Comparison of ENCODE assay signal across 1 cellular context in genomic region chr12:53268009-53268636, GRCh38.
TF ChIP-seq lines count a peak whose summit lies in the region.

ESPL1 (plus strand) TSS chr12:53268299; CDS start chr12:53268767, 468 bp downstream.

TF ChIP-seq in HepG2, 621 proteins besides CTCF, POLR2A, EP300 and RAD21 (continued from another document and continues in another):
- TF ChIP-seq, protein P1, sequence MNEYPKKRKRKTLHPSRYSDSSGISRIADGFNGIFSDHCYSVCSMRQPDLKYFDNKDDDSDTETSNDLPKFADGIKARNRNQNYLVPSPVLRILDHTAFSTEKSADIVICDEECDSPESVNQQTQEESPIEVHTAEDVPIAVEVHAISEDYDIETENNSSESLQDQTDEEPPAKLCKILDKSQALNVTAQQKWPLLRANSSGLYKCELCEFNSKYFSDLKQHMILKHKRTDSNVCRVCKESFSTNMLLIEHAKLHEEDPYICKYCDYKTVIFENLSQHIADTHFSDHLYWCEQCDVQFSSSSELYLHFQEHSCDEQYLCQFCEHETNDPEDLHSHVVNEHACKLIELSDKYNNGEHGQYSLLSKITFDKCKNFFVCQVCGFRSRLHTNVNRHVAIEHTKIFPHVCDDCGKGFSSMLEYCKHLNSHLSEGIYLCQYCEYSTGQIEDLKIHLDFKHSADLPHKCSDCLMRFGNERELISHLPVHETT (CRISPR knock-in tag; conservative IDR thresholded peaks at IDR 0.05): 0 out of 2 replicates have a peak, but pooled peaks have one; percentile 22
- peak; percentile 57; the same call in 1 of the 2 replicates for TF ChIP-seq MYC (CRISPR knock-in tag; IDR thresholded peaks at IDR 0.05; ENCODE audit: borderline replicate concordance)
- no peak for TF ChIP-seq ZNF441 (CRISPR knock-in tag; IDR thresholded peaks at IDR 0.05; ENCODE audit: borderline replicate concordance)
- TF ChIP-seq GABPB1 (CRISPR knock-in tag; IDR thresholded peaks at IDR 0.05): peak; percentile 89
- TF ChIP-seq, protein P2, sequence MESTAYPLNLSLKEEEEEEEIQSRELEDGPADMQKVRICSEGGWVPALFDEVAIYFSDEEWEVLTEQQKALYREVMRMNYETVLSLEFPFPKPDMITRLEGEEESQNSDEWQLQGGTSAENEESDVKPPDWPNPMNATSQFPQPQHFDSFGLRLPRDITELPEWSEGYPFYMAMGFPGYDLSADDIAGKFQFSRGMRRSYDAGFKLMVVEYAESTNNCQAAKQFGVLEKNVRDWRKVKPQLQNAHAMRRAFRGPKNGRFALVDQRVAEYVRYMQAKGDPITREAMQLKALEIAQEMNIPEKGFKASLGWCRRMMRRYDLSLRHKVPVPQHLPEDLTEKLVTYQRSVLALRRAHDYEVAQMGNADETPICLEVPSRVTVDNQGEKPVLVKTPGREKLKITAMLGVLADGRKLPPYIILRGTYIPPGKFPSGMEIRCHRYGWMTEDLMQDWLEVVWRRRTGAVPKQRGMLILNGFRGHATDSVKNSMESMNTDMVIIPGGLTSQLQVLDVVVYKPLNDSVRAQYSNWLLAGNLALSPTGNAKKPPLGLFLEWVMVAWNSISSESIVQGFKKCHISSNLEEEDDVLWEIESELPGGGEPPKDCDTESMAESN (CRISPR knock-in tag; conservative IDR thresholded peaks at IDR 0.05): 0 out of 2 replicates have a peak, but pooled peaks have one; percentile 59
- peak; percentile 43; the same call in 1 of the 2 replicates for TF ChIP-seq POLR2AphosphoS5 (IDR thresholded peaks at IDR 0.05; ENCODE audit: low read depth, low read length)
- peak; percentile 58; the same call in 1 of the 2 replicates for TF ChIP-seq KDM5A (IDR thresholded peaks at IDR 0.05; ENCODE audit: borderline replicate concordance, low read length)
- TF ChIP-seq, protein P3, sequence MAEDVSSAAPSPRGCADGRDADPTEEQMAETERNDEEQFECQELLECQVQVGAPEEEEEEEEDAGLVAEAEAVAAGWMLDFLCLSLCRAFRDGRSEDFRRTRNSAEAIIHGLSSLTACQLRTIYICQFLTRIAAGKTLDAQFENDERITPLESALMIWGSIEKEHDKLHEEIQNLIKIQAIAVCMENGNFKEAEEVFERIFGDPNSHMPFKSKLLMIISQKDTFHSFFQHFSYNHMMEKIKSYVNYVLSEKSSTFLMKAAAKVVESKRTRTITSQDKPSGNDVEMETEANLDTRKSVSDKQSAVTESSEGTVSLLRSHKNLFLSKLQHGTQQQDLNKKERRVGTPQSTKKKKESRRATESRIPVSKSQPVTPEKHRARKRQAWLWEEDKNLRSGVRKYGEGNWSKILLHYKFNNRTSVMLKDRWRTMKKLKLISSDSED (CRISPR knock-in tag; IDR thresholded peaks at IDR 0.05): no peak
- TF ChIP-seq ZNF253 (CRISPR knock-in tag; IDR thresholded peaks at IDR 0.05; ENCODE audit: borderline replicate concordance): no peak
- peak; percentile 63; the same call in 1 of the 2 replicates for TF ChIP-seq CBFB (CRISPR knock-in tag; IDR thresholded peaks at IDR 0.05)
- no peak for TF ChIP-seq NONO (IDR thresholded peaks at IDR 0.05)
- peak; percentile 40; the same call in 1 of the 2 replicates for TF ChIP-seq NONO (CRISPR knock-in tag; conservative IDR thresholded peaks at IDR 0.05)
- TF ChIP-seq ZNF574 (CRISPR knock-in tag; IDR thresholded peaks at IDR 0.05): peak; percentile 93
- peak; percentile 53; the same call in 1 of the 2 replicates for TF ChIP-seq ZNF335 (CRISPR knock-in tag; IDR thresholded peaks at IDR 0.05)
- TF ChIP-seq RARA (CRISPR knock-in tag; IDR thresholded peaks at IDR 0.05): 0 out of 2 replicates have a peak, but pooled peaks have one; percentile 9
- TF ChIP-seq, protein P4, sequence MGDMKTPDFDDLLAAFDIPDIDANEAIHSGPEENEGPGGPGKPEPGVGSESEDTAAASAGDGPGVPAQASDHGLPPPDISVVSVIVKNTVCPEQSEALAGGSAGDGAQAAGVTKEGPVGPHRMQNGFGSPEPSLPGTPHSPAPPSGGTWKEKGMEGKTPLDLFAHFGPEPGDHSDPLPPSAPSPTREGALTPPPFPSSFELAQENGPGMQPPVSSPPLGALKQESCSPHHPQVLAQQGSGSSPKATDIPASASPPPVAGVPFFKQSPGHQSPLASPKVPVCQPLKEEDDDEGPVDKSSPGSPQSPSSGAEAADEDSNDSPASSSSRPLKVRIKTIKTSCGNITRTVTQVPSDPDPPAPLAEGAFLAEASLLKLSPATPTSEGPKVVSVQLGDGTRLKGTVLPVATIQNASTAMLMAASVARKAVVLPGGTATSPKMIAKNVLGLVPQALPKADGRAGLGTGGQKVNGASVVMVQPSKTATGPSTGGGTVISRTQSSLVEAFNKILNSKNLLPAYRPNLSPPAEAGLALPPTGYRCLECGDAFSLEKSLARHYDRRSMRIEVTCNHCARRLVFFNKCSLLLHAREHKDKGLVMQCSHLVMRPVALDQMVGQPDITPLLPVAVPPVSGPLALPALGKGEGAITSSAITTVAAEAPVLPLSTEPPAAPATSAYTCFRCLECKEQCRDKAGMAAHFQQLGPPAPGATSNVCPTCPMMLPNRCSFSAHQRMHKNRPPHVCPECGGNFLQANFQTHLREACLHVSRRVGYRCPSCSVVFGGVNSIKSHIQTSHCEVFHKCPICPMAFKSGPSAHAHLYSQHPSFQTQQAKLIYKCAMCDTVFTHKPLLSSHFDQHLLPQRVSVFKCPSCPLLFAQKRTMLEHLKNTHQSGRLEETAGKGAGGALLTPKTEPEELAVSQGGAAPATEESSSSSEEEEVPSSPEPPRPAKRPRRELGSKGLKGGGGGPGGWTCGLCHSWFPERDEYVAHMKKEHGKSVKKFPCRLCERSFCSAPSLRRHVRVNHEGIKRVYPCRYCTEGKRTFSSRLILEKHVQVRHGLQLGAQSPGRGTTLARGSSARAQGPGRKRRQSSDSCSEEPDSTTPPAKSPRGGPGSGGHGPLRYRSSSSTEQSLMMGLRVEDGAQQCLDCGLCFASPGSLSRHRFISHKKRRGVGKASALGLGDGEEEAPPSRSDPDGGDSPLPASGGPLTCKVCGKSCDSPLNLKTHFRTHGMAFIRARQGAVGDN (CRISPR knock-in tag; IDR thresholded peaks at IDR 0.05): peak; percentile 74
- no peak for TF ChIP-seq ZNF282 (IDR thresholded peaks at IDR 0.05; ENCODE audit: partially characterized antibody)
- TF ChIP-seq MIER3 (CRISPR knock-in tag; IDR thresholded peaks at IDR 0.05; ENCODE audit: borderline replicate concordance): 0 out of 2 replicates have a peak, but pooled peaks have one; percentile 51
- peak; percentile 55 for TF ChIP-seq POLR2G (IDR thresholded peaks at IDR 0.05; ENCODE audit: low read depth, low read length)
- peak; percentile 62; the same call in 1 of the 2 replicates for TF ChIP-seq MTA1 (CRISPR knock-in tag; IDR thresholded peaks at IDR 0.05; ENCODE audit: borderline replicate concordance)
- 0 out of 2 replicates have a peak, but pooled peaks have one; percentile 31 for TF ChIP-seq ZNF552 (CRISPR knock-in tag; IDR thresholded peaks at IDR 0.05; ENCODE audit: borderline replicate concordance)
- TF ChIP-seq SMAD1 (CRISPR knock-in tag; IDR thresholded peaks at IDR 0.05; ENCODE audit: borderline replicate concordance, low read depth): no peak
- peak; percentile 87 for TF ChIP-seq SAP130 (CRISPR knock-in tag; IDR thresholded peaks at IDR 0.05; ENCODE audit: low read depth)
- TF ChIP-seq ATF1 (CRISPR knock-in tag; IDR thresholded peaks at IDR 0.05): peak; percentile 79
- TF ChIP-seq STAG1 (CRISPR knock-in tag; IDR thresholded peaks at IDR 0.05): peak; percentile 60
- TF ChIP-seq, protein P5, sequence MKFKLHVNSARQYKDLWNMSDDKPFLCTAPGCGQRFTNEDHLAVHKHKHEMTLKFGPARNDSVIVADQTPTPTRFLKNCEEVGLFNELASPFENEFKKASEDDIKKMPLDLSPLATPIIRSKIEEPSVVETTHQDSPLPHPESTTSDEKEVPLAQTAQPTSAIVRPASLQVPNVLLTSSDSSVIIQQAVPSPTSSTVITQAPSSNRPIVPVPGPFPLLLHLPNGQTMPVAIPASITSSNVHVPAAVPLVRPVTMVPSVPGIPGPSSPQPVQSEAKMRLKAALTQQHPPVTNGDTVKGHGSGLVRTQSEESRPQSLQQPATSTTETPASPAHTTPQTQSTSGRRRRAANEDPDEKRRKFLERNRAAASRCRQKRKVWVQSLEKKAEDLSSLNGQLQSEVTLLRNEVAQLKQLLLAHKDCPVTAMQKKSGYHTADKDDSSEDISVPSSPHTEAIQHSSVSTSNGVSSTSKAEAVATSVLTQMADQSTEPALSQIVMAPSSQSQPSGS (CRISPR knock-in tag; IDR thresholded peaks at IDR 0.05): peak; percentile 42; the same call in 1 of the 2 replicates
- TF ChIP-seq ELF1 (CRISPR knock-in tag; IDR thresholded peaks at IDR 0.05): peak; percentile 43
- peak; percentile 91 for TF ChIP-seq MYPOP (CRISPR knock-in tag; IDR thresholded peaks at IDR 0.05)
- TF ChIP-seq CBX5 (CRISPR knock-in tag; IDR thresholded peaks at IDR 0.05; ENCODE audit: borderline replicate concordance): peak; percentile 18; the same call in 1 of the 2 replicates
- TF ChIP-seq ZNF20 (CRISPR knock-in tag; IDR thresholded peaks at IDR 0.05): no peak
- TF ChIP-seq, protein P6, sequence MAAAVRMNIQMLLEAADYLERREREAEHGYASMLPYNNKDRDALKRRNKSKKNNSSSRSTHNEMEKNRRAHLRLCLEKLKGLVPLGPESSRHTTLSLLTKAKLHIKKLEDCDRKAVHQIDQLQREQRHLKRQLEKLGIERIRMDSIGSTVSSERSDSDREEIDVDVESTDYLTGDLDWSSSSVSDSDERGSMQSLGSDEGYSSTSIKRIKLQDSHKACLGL (CRISPR knock-in tag; IDR thresholded peaks at IDR 0.05): peak; percentile 71; the same call in 1 of the 2 replicates
- TF ChIP-seq SMC3 (IDR thresholded peaks at IDR 0.05; ENCODE audit: low read length): peak; percentile 18; the same call in 1 of the 2 replicates
- TF ChIP-seq, protein P7, sequence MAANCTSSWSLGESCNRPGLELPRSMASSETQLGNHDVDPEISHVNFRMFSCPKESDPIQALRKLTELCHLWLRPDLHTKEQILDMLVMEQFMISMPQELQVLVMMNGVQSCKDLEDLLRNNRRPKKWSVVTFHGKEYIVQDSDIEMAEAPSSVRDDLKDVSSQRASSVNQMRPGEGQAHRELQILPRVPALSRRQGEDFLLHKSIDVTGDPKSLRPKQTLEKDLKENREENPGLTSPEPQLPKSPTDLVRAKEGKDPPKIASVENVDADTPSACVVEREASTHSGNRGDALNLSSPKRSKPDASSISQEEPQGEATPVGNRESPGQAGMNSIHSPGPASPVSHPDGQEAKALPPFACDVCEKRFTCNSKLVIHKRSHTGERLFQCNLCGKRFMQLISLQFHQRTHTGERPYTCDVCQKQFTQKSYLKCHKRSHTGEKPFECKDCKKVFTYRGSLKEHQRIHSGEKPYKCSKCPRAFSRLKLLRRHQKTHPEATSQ (CRISPR knock-in tag; IDR thresholded peaks at IDR 0.05; ENCODE audit: borderline replicate concordance): peak; percentile 77; the same call in 1 of the 2 replicates
- TF ChIP-seq, protein P8, sequence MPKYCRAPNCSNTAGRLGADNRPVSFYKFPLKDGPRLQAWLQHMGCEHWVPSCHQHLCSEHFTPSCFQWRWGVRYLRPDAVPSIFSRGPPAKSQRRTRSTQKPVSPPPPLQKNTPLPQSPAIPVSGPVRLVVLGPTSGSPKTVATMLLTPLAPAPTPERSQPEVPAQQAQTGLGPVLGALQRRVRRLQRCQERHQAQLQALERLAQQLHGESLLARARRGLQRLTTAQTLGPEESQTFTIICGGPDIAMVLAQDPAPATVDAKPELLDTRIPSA (CRISPR knock-in tag; IDR thresholded peaks at IDR 0.05; ENCODE audit: borderline replicate concordance): peak; percentile 29; the same call in 1 of the 2 replicates
- no peak for TF ChIP-seq ZNF678 (CRISPR knock-in tag; IDR thresholded peaks at IDR 0.05)
- no peak; the same call in 1 of the 2 replicates for TF ChIP-seq SP2 (CRISPR knock-in tag; IDR thresholded peaks at IDR 0.05)
- TF ChIP-seq ETV6 (CRISPR knock-in tag; conservative IDR thresholded peaks at IDR 0.05): peak; percentile 74; the same call in 1 of the 2 replicates
- TF ChIP-seq ZNF160 (CRISPR knock-in tag; IDR thresholded peaks at IDR 0.05): 0 out of 2 replicates have a peak, but pooled peaks have one; percentile 63
- peak; percentile 85; the same call in 1 of the 2 replicates for TF ChIP-seq KAT7 (CRISPR knock-in tag; IDR thresholded peaks at IDR 0.05; ENCODE audit: borderline replicate concordance)
- peak; percentile 98 for TF ChIP-seq NFYB (CRISPR knock-in tag; IDR thresholded peaks at IDR 0.05)
- peak; percentile 73 for TF ChIP-seq RBFOX2 (IDR thresholded peaks at IDR 0.05; ENCODE audit: low read depth, low read length)
- TF ChIP-seq CHCHD3 (CRISPR knock-in tag; IDR thresholded peaks at IDR 0.05): peak; percentile 51; the same call in 1 of the 2 replicates
- TF ChIP-seq, protein P9, sequence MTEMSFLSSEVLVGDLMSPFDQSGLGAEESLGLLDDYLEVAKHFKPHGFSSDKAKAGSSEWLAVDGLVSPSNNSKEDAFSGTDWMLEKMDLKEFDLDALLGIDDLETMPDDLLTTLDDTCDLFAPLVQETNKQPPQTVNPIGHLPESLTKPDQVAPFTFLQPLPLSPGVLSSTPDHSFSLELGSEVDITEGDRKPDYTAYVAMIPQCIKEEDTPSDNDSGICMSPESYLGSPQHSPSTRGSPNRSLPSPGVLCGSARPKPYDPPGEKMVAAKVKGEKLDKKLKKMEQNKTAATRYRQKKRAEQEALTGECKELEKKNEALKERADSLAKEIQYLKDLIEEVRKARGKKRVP (CRISPR knock-in tag; IDR thresholded peaks at IDR 0.05): 0 out of 4 replicates have a peak, but pooled peaks of 1 of the 2 experiments have one; percentile 53
- TF ChIP-seq KMT2A (CRISPR knock-in tag; IDR thresholded peaks at IDR 0.05): peak; percentile 62
